ENCODE assay signal across 18 cellular contexts in genomic region chr3:4680881-4681300, GRCh38.
DNase-seq lines count a peak whose midpoint lies in the region; TF ChIP-seq lines count a peak whose summit lies in the region.
"Had no signal": no experiment of that assay in that cellular context is flagged by ENCODE, and none has a peak within 500 bp of the region (broad histone marks: within the 10 kb centered on the region; RNA-seq: fewer than 3 reads in every experiment).

No MANE protein-coding gene starts in this region.

- no peaks in the 10 kb centered on the region for H3K27me3 ChIP-seq in kidney epithelial cell (ENCODE audit: control insufficient read depth, insufficient read depth, low read length)
- H3K27me3 ChIP-seq: MG63, uterus had no signal

- TF ChIP-seq CTCF in astrocyte of the spinal cord (IDR thresholded peaks at IDR 0.05; ENCODE audit: low read depth, low read length), result no peak
- no peak for TF ChIP-seq CTCF in kidney epithelial cell (IDR thresholded peaks at IDR 0.05; ENCODE audit: insufficient read depth, low read length, poor library complexity, severe bottlenecking)

- DNase-seq in AG08395 (ENCODE audit: low spot score), result peak; percentile 36
- DNase-seq in HT1080 (ENCODE audit: low read depth), result peak; percentile 75
- peak; percentile 59 for DNase-seq in astrocyte of the spinal cord (ENCODE audit: low read depth, low spot score)
- peak; percentile 55 for DNase-seq in kidney epithelial cell (ENCODE audit: low read depth)
- DNase-seq in NCI-H2227 (lab: John Stamatoyannopoulos, UW; ENCODE audit: unreplicated experiment), result no peak
- DNase-seq in NCI-H2081 treated with DMSO at 0.1 percent for 48 hours (lab: John Stamatoyannopoulos, UW), result no peak
- DNase-seq in activated CD4-positive, alpha-beta T cell treated with anti-CD3 and anti-CD28 coated beads for 48 hours, result no peak
- DNase-seq in DMS53 treated with DMSO at 0.1 percent for 48 hours (lab: John Stamatoyannopoulos, UW; ENCODE audit: unreplicated experiment), result no peak
- DNase-seq: activated CD4-positive, alpha-beta memory T cell treated with anti-CD3 and anti-CD28 coated beads for 36 hours; CD8-positive, alpha-beta memory T cell; cerebellar nuclear complex; DND-41; NCI-H2081; PC-9; retina; uterus had no signal

- in situ Hi-C loops in astrocyte of the spinal cord (cut with HindIII; ENCODE audit: low sequenced_read_pairs), result no loop called here

- no peak overlapping the region for H3K4me3 ChIP-seq in astrocyte of the spinal cord (ENCODE audit: low read depth, low read length)
- no peak overlapping the region for H3K4me3 ChIP-seq in kidney epithelial cell (ENCODE audit: low read depth, low read length)
- H3K4me3 ChIP-seq: A549, MG63, PC-9, uterus had no signal

- no peaks in the 10 kb centered on the region for H3K36me3 ChIP-seq in kidney epithelial cell (ENCODE audit: control insufficient read depth, insufficient read depth, low read length)
- H3K36me3 ChIP-seq: MG63, uterus had no signal

Comparison
In these comparisons a context has a peak if more than half of its experiments do, and no peak if none do; other contexts are left out.
1. DNase-seq: peak in AG08395 (single experiment), HT1080 (single experiment), astrocyte of the spinal cord (single experiment) and kidney epithelial cell (single experiment); none in NCI-H2227 (single experiment), NCI-H2081 treated with DMSO at 0.1 percent for 48 hours (single experiment), activated CD4-positive, alpha-beta T cell treated with anti-CD3 and anti-CD28 coated beads for 48 hours (single experiment) and DMS53 treated with DMSO at 0.1 percent for 48 hours (single experiment).